In the genomic region with DNA sequence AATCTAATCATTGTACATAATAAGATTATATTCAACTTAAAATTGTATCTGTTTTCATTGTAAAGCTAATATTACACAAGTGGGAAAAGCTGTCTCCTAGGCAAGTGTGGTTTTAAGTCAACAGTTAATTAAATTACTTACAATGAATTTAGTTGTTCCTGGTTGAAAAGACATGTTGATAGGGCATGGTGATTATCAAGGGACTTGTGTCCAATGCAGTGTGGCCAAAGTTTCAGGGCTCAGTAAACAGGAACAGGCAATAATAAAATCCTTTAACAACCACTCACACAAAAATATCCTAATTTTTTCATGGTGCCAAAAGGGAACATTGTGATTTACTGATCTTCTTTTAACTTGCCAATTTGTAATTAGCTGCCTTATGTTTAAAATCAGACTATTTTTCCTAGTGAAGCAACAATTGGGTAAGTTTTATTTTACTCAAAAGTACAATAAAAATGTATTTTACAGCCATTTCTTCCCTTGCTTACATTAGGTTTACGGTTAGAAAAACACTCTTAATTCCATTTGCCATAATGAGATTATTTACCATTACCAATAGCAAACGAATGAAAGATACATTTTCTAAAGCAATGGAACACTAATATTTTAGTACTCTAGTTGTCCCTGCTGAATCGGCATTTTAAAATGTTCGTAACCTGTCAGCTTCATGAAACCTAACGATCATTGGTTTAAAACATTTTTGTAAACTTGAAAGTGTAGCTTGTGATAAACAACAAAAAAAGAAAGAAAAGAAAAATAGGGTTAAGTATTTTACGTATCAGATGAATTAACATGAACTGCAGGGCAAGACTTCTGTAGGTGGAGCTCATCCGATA, we compare ENCODE assay signal across 8 cellular contexts. TPM values are rescaled to one million over a fixed set of nuclear protein-coding genes. Genes with fewer than 3 reads are reported as not detected.
DNase-seq lines count a peak whose midpoint lies in the region; ATAC-seq, FAIRE-seq and TF ChIP-seq lines count a peak whose summit lies in the region.

No MANE protein-coding gene starts in this region.

- H3K4me3 ChIP-seq in iPS-11a (ENCODE audit: low read depth, low read length) = peak overlapping the region; percentile 14

- H3K27ac ChIP-seq in RWPE1 = peak overlapping the region; percentile 88

- no peak for ATAC-seq in GM18909 (IDR thresholded peaks at IDR 0.05; ENCODE audit: poor library complexity, unreplicated experiment)
- no peak for ATAC-seq in HG02970 (IDR thresholded peaks at IDR 0.05; ENCODE audit: low FRiP score, unreplicated experiment)

- DNase-seq in NCI-H1105 treated with DMSO at 0.1 percent for 48 hours (lab: John Stamatoyannopoulos, UW) (peak; percentile 23), NCI-H1105 (lab: John Stamatoyannopoulos, UW) (no peak), RWPE1 (ENCODE audit: low spot score) (no peak), superior temporal gyrus (ENCODE audit: extremely low spot score) (peak; percentile 48), frontal cortex (ENCODE audit: low spot score in 2 of 2) (no peak)

- CTCF ChIA-PET in RWPE1 (lab: Yijun Ruan, JAX) = interaction anchor here (0.5 to 3.2 kb wide), 11 partner anchors 12 to 297 kb away, joined by 3 to 22 read pairs (median 4); no protein-coding TSS in a partner anchor

- no peak for FAIRE-seq in frontal cortex (lab: Jason Lieb, UNC)

- POLR2A ChIA-PET in RWPE1 (lab: Yijun Ruan, JAX; ENCODE audit: low non-redundant PET) = no interaction called here

- no peak for TF ChIP-seq CTCF in RWPE1 (conservative IDR thresholded peaks at IDR 0.05; ENCODE audit: low read depth)

RNA-seq across cellular contexts. Expression of gene WNK1, which starts 1.8 kb away (rescaled TPM):
- total RNA-seq in frontal cortex = 48.5 TPM

Comparison
In these comparisons a context has a peak if more than half of its experiments do, and no peak if none do; other contexts are left out.
1. DNase-seq: peak in NCI-H1105 treated with DMSO at 0.1 percent for 48 hours (single experiment) and superior temporal gyrus (single experiment); none in NCI-H1105 (single experiment), RWPE1 (single experiment) and frontal cortex (0 of 2).